Comparison of ENCODE assay signal across 8 cellular contexts in the genomic region with DNA sequence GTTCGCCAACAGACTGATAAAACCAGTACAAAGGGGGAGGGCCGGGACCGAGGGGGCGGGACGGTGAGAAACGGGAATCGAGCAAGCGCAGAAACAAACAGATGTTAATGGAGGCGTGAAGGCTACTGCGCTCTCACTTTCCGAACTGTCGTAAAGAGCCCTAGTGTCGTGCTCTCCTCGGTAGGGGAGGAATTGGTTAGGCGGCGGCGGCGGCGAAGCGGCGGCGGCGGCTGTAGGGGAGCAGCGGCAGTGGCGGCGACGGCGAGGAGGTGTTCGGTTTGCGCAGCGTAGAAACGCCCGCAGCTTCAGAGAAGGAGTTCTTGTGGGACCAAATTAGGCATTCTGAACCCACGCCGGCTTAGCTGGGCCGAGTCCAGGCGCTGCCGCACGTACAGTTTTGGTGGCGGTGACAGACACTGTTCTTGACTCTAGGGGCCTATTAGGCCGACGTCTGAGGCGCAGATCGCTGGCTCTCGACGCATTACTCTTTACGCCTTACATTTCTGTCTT. TPM values are rescaled to one million over a fixed set of nuclear protein-coding genes. Genes with fewer than 3 reads are reported as not detected.
DNase-seq lines count a peak whose midpoint lies in the region; ATAC-seq, FAIRE-seq and TF ChIP-seq lines count a peak whose summit lies in the region.

TSS of gene RNF111 (plus strand) at position 163 of the 510 bp plus-strand sequence. CDS start 43,160 bp downstream, outside the sequence.

- no peaks in the 10 kb centered on the region for H3K27me3 ChIP-seq in OCI-LY3 (ENCODE audit: low read depth, low read length)
- H3K27me3 ChIP-seq in endothelial cell of umbilical vein (ENCODE audit: control insufficient read depth in 2 of 2, insufficient read depth in 2 of 2, low read length in 2 of 2) = peaks cover 4 to 7% of the 10 kb centered on the region in 2 experiments

- H3K27ac ChIP-seq in OCI-LY3 (ENCODE audit: low read length) (peak within 1 kb of the TSS; percentile 72), endothelial cell of umbilical vein (ENCODE audit: insufficient read depth, low read depth, low read length) (peak within 1 kb of the TSS; percentile 57)

- H3K4me2 ChIP-seq in OCI-LY3 (ENCODE audit: low read length) = peak within 1 kb of the TSS; percentile 78
- peak within 1 kb of the TSS; percentile 96 for H3K4me2 ChIP-seq in endothelial cell of umbilical vein (ENCODE audit: insufficient read depth, low read length)

- dilution Hi-C loops in endothelial cell of umbilical vein (cut with MboI; ENCODE audit: extremely low pct_ligation_motif_present, low sequenced_read_pairs) = no loop called here

- TF ChIP-seq CTCF in OCI-LY3 (IDR thresholded peaks at IDR 0.05; ENCODE audit: low read depth, low read length) (no peak), endothelial cell of umbilical vein (IDR thresholded peaks at IDR 0.05; ENCODE audit: extremely low read depth in 1 of 2, insufficient read depth in 1 of 2, low read depth in 1 of 2, low read length in 2 of 2) (no peak)

- peak within 1 kb of the TSS; percentile 85 for H3K9ac ChIP-seq in OCI-LY3 (ENCODE audit: low read length)
- H3K9ac ChIP-seq in endothelial cell of umbilical vein (replicated peaks; ENCODE audit: extremely low read depth, insufficient read depth, low read length) = peak within 1 kb of the TSS; percentile 83

- in situ Hi-C loops in Caki2 (cut with HindIII; ENCODE audit: low pct_unique_long_range_greater_than_20kb, low sequenced_read_pairs) = no loop called here

- H3K36me3 ChIP-seq in OCI-LY3 (replicated peaks; ENCODE audit: low read depth, low read length) (peaks cover 17% of the 10 kb centered on the region), endothelial cell of umbilical vein (ENCODE audit: control insufficient read depth in 2 of 2, extremely low read depth in 1 of 2, insufficient read depth in 2 of 2, low read length in 2 of 2) (peaks cover 0 to 3% of the 10 kb centered on the region in 2 experiments)

- peaks cover 13% of the 10 kb centered on the region for H3K4me1 ChIP-seq in OCI-LY3 (ENCODE audit: low read length)
- peaks cover 12% of the 10 kb centered on the region for H3K4me1 ChIP-seq in endothelial cell of umbilical vein (ENCODE audit: control insufficient read depth, extremely low read depth, insufficient read depth, low read length)

- DNase-seq in Caki2 (ENCODE audit: low read depth) (peak; percentile 91), HuH-7 (ENCODE audit: low spot score) (peak; percentile 82), endothelial cell of umbilical vein (ENCODE audit: low read depth, low spot score) (peak; percentile 96), midbrain (lab: John Stamatoyannopoulos, UW) (peak; percentile 93)
- DNase-seq in activated CD8-positive, alpha-beta memory T cell treated with anti-CD3 and anti-CD28 coated beads, Interleukin-2, amount 50 U/mL, for 48 hours = peak; percentile 88
- peak; percentile 68 to 83 for DNase-seq in stimulated activated CD8-positive, alpha-beta memory T cell treated with anti-CD3 and anti-CD28 coated beads, Interleukin-2, amount 100 ng/mL, for 1 hour (ENCODE audit: low read depth in 2 of 2)

- peaks cover 50% of the 10 kb centered on the region for H3K79me2 ChIP-seq in OCI-LY3 (ENCODE audit: low read length)
- H3K79me2 ChIP-seq in endothelial cell of umbilical vein (ENCODE audit: control insufficient read depth, insufficient read depth, low read length) = peaks cover 50% of the 10 kb centered on the region

- POLR2A ChIA-PET in endothelial cell of umbilical vein (lab: Charles Lee) = no interaction called here

- H3K4me3 ChIP-seq in OCI-LY3 (ENCODE audit: low read length) (peak within 1 kb of the TSS; percentile 83), endothelial cell of umbilical vein (replicated peaks in 1 of 3; ENCODE audit: insufficient read depth in 1 of 3, low read depth in 1 of 3, low read length in 3 of 3) (peak within 1 kb of the TSS; percentile 94 to 99 (median 95))

- H3K9me3 ChIP-seq in OCI-LY3 (ENCODE audit: insufficient read depth, low read length) (no peaks in the 10 kb centered on the region), endothelial cell of umbilical vein (replicated peaks; ENCODE audit: control insufficient read depth, insufficient read depth, low read length) (no peaks in the 10 kb centered on the region)

- H4K20me1 ChIP-seq in OCI-LY3 (ENCODE audit: insufficient read depth, low read length) = peaks cover 40% of the 10 kb centered on the region
- H4K20me1 ChIP-seq in endothelial cell of umbilical vein (replicated peaks; ENCODE audit: control insufficient read depth, extremely low read depth, insufficient read depth, low read length) = peaks cover 6% of the 10 kb centered on the region

- CTCF ChIA-PET in endothelial cell of umbilical vein (lab: Charles Lee) = interaction anchor here (1.0 to 2.2 kb wide), 4 partner anchors 8 to 541 kb away, joined by 4 to 9 read pairs (median 4); no protein-coding TSS in a partner anchor

- FAIRE-seq in endothelial cell of umbilical vein (lab: Jason Lieb, UNC) = peak; percentile 90

- no peak for TF ChIP-seq POLR2A in endothelial cell of umbilical vein (IDR thresholded peaks at IDR 0.05; ENCODE audit: low read depth, low read length)

- H2AFZ ChIP-seq in OCI-LY3 (ENCODE audit: low read depth, low read length) (peak within 1 kb of the TSS; percentile 85), endothelial cell of umbilical vein (ENCODE audit: low read depth, low read length) (peak within 1 kb of the TSS; percentile 99)

- intact Hi-C loops in endothelial cell of umbilical vein (cut with micrococcal nuclease) = no loop called here

- no peaks in the 10 kb centered on the region for H3K9me1 ChIP-seq in endothelial cell of umbilical vein (replicated peaks; ENCODE audit: control insufficient read depth, extremely low read depth, insufficient read depth, low read length)

- no TSS peak for BruUV-seq in endothelial cell of umbilical vein (replicated peaks; lab: Mats Ljungman, UMichigan)

- peak; percentile 75 for ATAC-seq in GM21423 (IDR thresholded peaks at IDR 0.05; ENCODE audit: unreplicated experiment)

TF ChIP-seq in endothelial cell of umbilical vein, 7 proteins besides CTCF, POLR2A, EP300 and RAD21:
- no peak for TF ChIP-seq JUN (IDR thresholded peaks at IDR 0.05; ENCODE audit: borderline replicate concordance, insufficient read depth, insufficient read length, low read depth)
- no peak for TF ChIP-seq GATA2 (IDR thresholded peaks at IDR 0.05; ENCODE audit: insufficient read depth, insufficient read length, low read depth, low read length)
- no peak for TF ChIP-seq MYC (IDR thresholded peaks at IDR 0.05; ENCODE audit: low read depth, low read length)
- TF ChIP-seq, protein P1, sequence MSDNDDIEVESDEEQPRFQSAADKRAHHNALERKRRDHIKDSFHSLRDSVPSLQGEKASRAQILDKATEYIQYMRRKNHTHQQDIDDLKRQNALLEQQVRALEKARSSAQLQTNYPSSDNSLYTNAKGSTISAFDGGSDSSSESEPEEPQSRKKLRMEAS (IDR thresholded peaks at IDR 0.05; ENCODE audit: insufficient read depth, insufficient read length) = no peak
- TF ChIP-seq EZH2 (IDR thresholded peaks at IDR 0.05; ENCODE audit: borderline replicate concordance, low read depth, low read length, severe bottlenecking) = no peak
- peak; percentile 57 for TF ChIP-seq POLR2AphosphoS5 (IDR thresholded peaks at IDR 0.05; ENCODE audit: insufficient read depth, low read depth, low read length)
- no peak for TF ChIP-seq FOS (IDR thresholded peaks at IDR 0.05; ENCODE audit: borderline replicate concordance, insufficient read depth, low read length)

RNA-seq across cellular contexts. Expression of gene RNF111, which starts in this region (rescaled TPM):
- 13.7 and 14.0 TPM in 2 replicates for total RNA-seq in Caki2 (2014; rRNA removed; shearing (Covaris generic); ENCODE audit: low replicate concordance)
- total RNA-seq in endothelial cell of umbilical vein = 42.4 and 42.6 TPM in 2 replicates
- polyA plus RNA-seq in endothelial cell of umbilical vein = 22.3 and 27.6 TPM in 2 replicates
- polyA plus RNA-seq in endothelial cell of umbilical vein (2011; cell fraction: cytosol; rRNA removed) = 11.6 and 12.2 TPM in 2 replicates
- 36.1 and 37.2 TPM in 2 replicates for polyA plus RNA-seq in endothelial cell of umbilical vein (2011; cell fraction: nucleus; rRNA removed)
- polyA plus RNA-seq in endothelial cell of umbilical vein (2012) = 21.6 and 22.0 TPM in 2 replicates
- 178 and 253 TPM in 2 replicates for polyA minus RNA-seq in endothelial cell of umbilical vein
- 34.3 TPM for polyA minus RNA-seq in endothelial cell of umbilical vein (2011; cell fraction: cytosol; rRNA and poly(A)+ RNA removed)
- 86.1 and 106 TPM in 2 replicates for polyA minus RNA-seq in endothelial cell of umbilical vein (2011; cell fraction: nucleus; rRNA and poly(A)+ RNA removed)

Comparison
In these comparisons a context has a peak if more than half of its experiments do, and no peak if none do; other contexts are left out.
1. Peak in every context shown above with its lines: DNase-seq, ATAC-seq, H3K4me3 ChIP-seq and H3K27ac ChIP-seq.